13 cellular contexts compared by ENCODE assay signal in genomic region chr2:134609924-134610498, GRCh38.
DNase-seq lines count a peak whose midpoint lies in the region; ATAC-seq, FAIRE-seq and TF ChIP-seq lines count a peak whose summit lies in the region.
"Had no signal": no experiment of that assay in that cellular context is flagged by ENCODE, and none has a peak within 500 bp of the region (broad histone marks: within the 10 kb centered on the region; RNA-seq: fewer than 3 reads in every experiment).

No MANE protein-coding gene starts in this region.

- no peak for TF ChIP-seq POLR2A in HepG2 (IDR thresholded peaks at IDR 0.05; ENCODE audit: insufficient read depth in 1 of 2, low read depth in 2 of 2, low read length in 2 of 2)

- DNase-seq in left cardiac atrium (peak; percentile 22), left ventricle myocardium inferior (no peak), astrocyte (ENCODE audit: low read depth) (no peak), HepG2 (ENCODE audit: low spot score) (no peak), upper lobe of right lung (no peak), GM19240 (ENCODE audit: insufficient read length, low spot score) (no peak), NCI-H446 (lab: John Stamatoyannopoulos, UW) (no peak)
- DNase-seq in CD4-positive, alpha-beta T cell, result no peak
- DNase-seq: 8988T, GOT3 had no signal

- H3K27ac ChIP-seq in left ventricle myocardium inferior (replicated peaks), result no peak overlapping the region
- H3K27ac ChIP-seq in astrocyte (ENCODE audit: low read depth, low read length), result no peak overlapping the region
- H3K27ac ChIP-seq in HepG2 (ENCODE audit: extremely low read length, insufficient read depth, low read length), result no peak overlapping the region
- no peak overlapping the region for H3K27ac ChIP-seq in upper lobe of right lung
- no peak overlapping the region for H3K27ac ChIP-seq in CD4-positive, alpha-beta T cell (ENCODE audit: low read depth, low read length)

- no peak overlapping the region for H3K4me2 ChIP-seq in astrocyte (ENCODE audit: low read length)
- no peak overlapping the region for H3K4me2 ChIP-seq in HepG2 (ENCODE audit: low read depth, low read length)

- BruUV-seq in HepG2 (replicated peaks; lab: Mats Ljungman, UMichigan), result no TSS peak

- H3K36me3 Mint-ChIP-seq in astrocyte (ENCODE audit: low read depth, unreplicated experiment), result no peaks in the 10 kb centered on the region
- H3K36me3 Mint-ChIP-seq in CD4-positive, alpha-beta T cell (ENCODE audit: low read depth), result no peaks in the 10 kb centered on the region

- H3K36me3 ChIP-seq in left ventricle myocardium inferior (no peaks in the 10 kb centered on the region), astrocyte (ENCODE audit: insufficient read depth, low read length) (no peaks in the 10 kb centered on the region), HepG2 (replicated peaks in 1 of 2; ENCODE audit: control insufficient read depth in 1 of 2, insufficient read depth in 2 of 2, low read length in 2 of 2) (no peaks in the 10 kb centered on the region), upper lobe of right lung (no peaks in the 10 kb centered on the region)
- H3K36me3 ChIP-seq: HAP-1 had no signal

- in situ Hi-C loops in HepG2 (cut with HindIII; ENCODE audit: extremely low pct_ligation_motif_present, low pct_unique_long_range_greater_than_20kb), result no loop called here

- H3K9ac ChIP-seq in astrocyte (ENCODE audit: low read length) (no peak overlapping the region), HepG2 (ENCODE audit: insufficient read depth, low read depth, low read length) (no peak overlapping the region)

- H3K4me1 Mint-ChIP-seq in astrocyte (ENCODE audit: low read depth, unreplicated experiment), result no peaks in the 10 kb centered on the region
- no peaks in the 10 kb centered on the region for H3K4me1 Mint-ChIP-seq in CD4-positive, alpha-beta T cell (ENCODE audit: low read depth)
- H3K4me1 Mint-ChIP-seq: B cell had no signal

- no peak for TF ChIP-seq RAD21 in HepG2 (CRISPR knock-in tag; IDR thresholded peaks at IDR 0.05)

- H3K27me3 Mint-ChIP-seq in astrocyte (ENCODE audit: low read depth, unreplicated experiment), result peaks cover 10% of the 10 kb centered on the region
- H3K27me3 Mint-ChIP-seq in CD4-positive, alpha-beta T cell, result peaks cover 4% of the 10 kb centered on the region
- H3K27me3 Mint-ChIP-seq: B cell had no signal

- H3K27me3 ChIP-seq in left ventricle myocardium inferior (ENCODE audit: low read depth) (peaks cover 6% of the 10 kb centered on the region), astrocyte (ENCODE audit: insufficient read depth, low read length) (no peaks in the 10 kb centered on the region), HepG2 (ENCODE audit: control insufficient read depth in 1 of 2, insufficient read depth in 2 of 2, low read length in 2 of 2) (peaks cover 0 to 26% of the 10 kb centered on the region in 2 experiments; a peak in 4 of 5 replicates), upper lobe of right lung (no peaks in the 10 kb centered on the region)
- no peaks in the 10 kb centered on the region for H3K27me3 ChIP-seq in CD4-positive, alpha-beta T cell (ENCODE audit: control insufficient read depth, insufficient read depth, low read length)

- no peak overlapping the region for H3K4me3 ChIP-seq in left ventricle myocardium inferior
- no peak overlapping the region for H3K4me3 ChIP-seq in astrocyte (ENCODE audit: insufficient read depth, low read depth, low read length)
- no peak overlapping the region for H3K4me3 ChIP-seq in HepG2 (replicated peaks in 1 of 3; ENCODE audit: insufficient read depth in 1 of 3, low read depth in 2 of 3, low read length in 3 of 3)
- no peak overlapping the region for H3K4me3 ChIP-seq in upper lobe of right lung
- H3K4me3 ChIP-seq: GM12878, HAP-1 had no signal

- H3K79me2 ChIP-seq in astrocyte (ENCODE audit: insufficient read depth, low read length), result no peaks in the 10 kb centered on the region
- H3K79me2 ChIP-seq in HepG2 (ENCODE audit: insufficient read depth, low read length), result no peaks in the 10 kb centered on the region

- POLR2A ChIA-PET in HepG2 (lab: Yijun Ruan, JAX), result no interaction called here
- POLR2A ChIA-PET in CD4-positive, alpha-beta T cell (lab: Charles Lee), result no interaction called here

- H3K4me3 Mint-ChIP-seq in astrocyte (ENCODE audit: unreplicated experiment), result no peak overlapping the region
- no peak overlapping the region for H3K4me3 Mint-ChIP-seq in CD4-positive, alpha-beta T cell
- H3K4me3 Mint-ChIP-seq: B cell had no signal

- peak overlapping the region; percentile 18 for H3K27ac Mint-ChIP-seq in astrocyte (ENCODE audit: unreplicated experiment)
- H3K27ac Mint-ChIP-seq in CD4-positive, alpha-beta T cell, result no peak overlapping the region
- H3K27ac Mint-ChIP-seq: B cell had no signal

- H3K9me3 Mint-ChIP-seq in astrocyte (ENCODE audit: unreplicated experiment), result peaks cover 16% of the 10 kb centered on the region
- peaks cover 7% of the 10 kb centered on the region for H3K9me3 Mint-ChIP-seq in CD4-positive, alpha-beta T cell

- no peak for TF ChIP-seq CTCF in left ventricle myocardium inferior (IDR thresholded peaks at IDR 0.05; ENCODE audit: borderline replicate concordance)
- TF ChIP-seq CTCF in astrocyte (IDR thresholded peaks at IDR 0.05; ENCODE audit: insufficient read depth, low read depth, low read length), result no peak
- no peak for TF ChIP-seq CTCF in HepG2 (CRISPR knock-in tag; IDR thresholded peaks at IDR 0.05)
- TF ChIP-seq CTCF in upper lobe of right lung (IDR thresholded peaks at IDR 0.05), result no peak
- no peak for TF ChIP-seq CTCF in CD4-positive, alpha-beta T cell (IDR thresholded peaks at IDR 0.05)

- ATAC-seq in left cardiac atrium (peak; percentile 30 to 68), HepG2 (peak; percentile 81), upper lobe of right lung (peak; percentile 28)
- no peak for ATAC-seq in CD4-positive, alpha-beta T cell (ENCODE audit: poor library complexity)
- ATAC-seq: GM12878 had no signal

- H4K20me1 ChIP-seq in astrocyte (ENCODE audit: insufficient read depth, low read length) (no peaks in the 10 kb centered on the region), HepG2 (ENCODE audit: insufficient read depth, low read length) (no peaks in the 10 kb centered on the region)

- TF ChIP-seq EP300 in HepG2 (IDR thresholded peaks at IDR 0.05; ENCODE audit: low read depth in 2 of 2, low read length in 2 of 2), result no peak
- TF ChIP-seq EP300 in HepG2 (CRISPR knock-in tag; IDR thresholded peaks at IDR 0.05; ENCODE audit: borderline replicate concordance), result no peak

- no peak for FAIRE-seq in astrocyte (lab: Jason Lieb, UNC)
- no peak for FAIRE-seq in HepG2 (lab: Jason Lieb, UNC)
- FAIRE-seq: GM12878 had no signal

- intact Hi-C loops in left cardiac atrium (cut with DNase I) (no loop called here), left ventricle myocardium inferior (cut with micrococcal nuclease) (no loop called here), HepG2 (cut with micrococcal nuclease; ENCODE audit: unreplicated experiment) (no loop called here), upper lobe of right lung (cut with DNase I) (no loop called here)
- intact Hi-C loops in CD4-positive, alpha-beta T cell (cut with DNase I, micrococcal nuclease), result no loop called here

- 52% methylated on average over 5 of the region's 8 CpGs for WGBS in HepG2 (ENCODE audit: low lambda C conversion rate)

- CTCF ChIA-PET in HepG2 (lab: Yijun Ruan, JAX; ENCODE audit: low intra/inter-chr PET ratio, low total read pairs), result no interaction called here
- CTCF ChIA-PET in CD4-positive, alpha-beta T cell (lab: Charles Lee), result no interaction called here

- peaks cover 24% of the 10 kb centered on the region for H3K9me3 ChIP-seq in left ventricle myocardium inferior (replicated peaks)
- no peaks in the 10 kb centered on the region for H3K9me3 ChIP-seq in astrocyte (ENCODE audit: insufficient read depth, low read depth, low read length)
- H3K9me3 ChIP-seq in HepG2 (ENCODE audit: low read length), result no peaks in the 10 kb centered on the region
- peaks cover 2% of the 10 kb centered on the region for H3K9me3 ChIP-seq in upper lobe of right lung
- H3K9me3 ChIP-seq in CD4-positive, alpha-beta T cell (ENCODE audit: control insufficient read depth, low read length), result peaks cover 19% of the 10 kb centered on the region
- H3K9me3 ChIP-seq: HAP-1 had no signal

- H2AFZ ChIP-seq in astrocyte (ENCODE audit: low read depth, low read length) (no peak overlapping the region), HepG2 (ENCODE audit: low read length) (no peak overlapping the region)

- H3K4me1 ChIP-seq in left ventricle myocardium inferior (no peaks in the 10 kb centered on the region), astrocyte (ENCODE audit: insufficient read depth, low read length) (no peaks in the 10 kb centered on the region), HepG2 (ENCODE audit: insufficient read depth, low read length) (no peaks in the 10 kb centered on the region), upper lobe of right lung (no peaks in the 10 kb centered on the region)
- H3K4me1 ChIP-seq: HAP-1 had no signal

TF ChIP-seq in HepG2, 621 proteins besides CTCF, POLR2A, EP300 and RAD21 (continues in another document):
- no peak for TF ChIP-seq ZSCAN22 (CRISPR knock-in tag; IDR thresholded peaks at IDR 0.05)
